In genomic region chr5:150137997-150138396, GRCh38 we compare ENCODE assay signal across 10 cellular contexts. TPM values are rescaled to one million over a fixed set of nuclear protein-coding genes. Genes with fewer than 3 reads are reported as not detected.
DNase-seq lines count a peak whose midpoint lies in the region; ATAC-seq and TF ChIP-seq lines count a peak whose summit lies in the region.
"Had no signal": no experiment of that assay in that cellular context is flagged by ENCODE, and none has a peak within 500 bp of the region (broad histone marks: within the 10 kb centered on the region; RNA-seq: fewer than 3 reads in every experiment).

No MANE protein-coding gene starts in this region.

- H3K4me1 Mint-ChIP-seq in activated CD8-positive, alpha-beta memory T cell treated with anti-CD3 and anti-CD28 coated beads, Interleukin-2, amount 10 ng/mL, durations not matched to agents 7 days and 5 days, result peaks cover 14% of the 10 kb centered on the region
- H3K4me1 Mint-ChIP-seq: naive B cell had no signal

- H3K4me3 Mint-ChIP-seq in activated CD8-positive, alpha-beta memory T cell treated with anti-CD3 and anti-CD28 coated beads, Interleukin-2, amount 10 ng/mL, durations not matched to agents 7 days and 5 days, result no peak overlapping the region
- H3K4me3 Mint-ChIP-seq: naive B cell had no signal

- ATAC-seq in activated CD8-positive, alpha-beta memory T cell treated with anti-CD3 and anti-CD28 coated beads, Interleukin-2, amount 10 ng/mL, durations not matched to agents 7 days and 5 days, result no peak

- H3F3A ChIP-seq in MM.1S (ENCODE audit: insufficient read depth, low read length), result no peaks in the 10 kb centered on the region

- H4K20me1 ChIP-seq in MM.1S (ENCODE audit: insufficient read depth, low read length), result no peaks in the 10 kb centered on the region

- no peaks in the 10 kb centered on the region for H3K9me3 Mint-ChIP-seq in activated CD8-positive, alpha-beta memory T cell treated with anti-CD3 and anti-CD28 coated beads, Interleukin-2, amount 10 ng/mL, durations not matched to agents 7 days and 5 days (ENCODE audit: low read depth)
- H3K9me3 Mint-ChIP-seq: naive B cell had no signal

- H3K27me3 ChIP-seq in iPS-18a (ENCODE audit: control insufficient read depth, insufficient read depth, low read length), result no peaks in the 10 kb centered on the region
- peaks cover 4% of the 10 kb centered on the region for H3K27me3 ChIP-seq in MM.1S (replicated peaks; ENCODE audit: insufficient read depth, low read length)

- H3K9me3 ChIP-seq in iPS-18a (ENCODE audit: control insufficient read depth, low read depth, low read length), result no peaks in the 10 kb centered on the region
- H3K9me3 ChIP-seq in MM.1S (replicated peaks; ENCODE audit: insufficient read depth, low read length), result no peaks in the 10 kb centered on the region

- H2AFZ ChIP-seq in MM.1S (ENCODE audit: low read length), result no peak overlapping the region

- H3K4me3 ChIP-seq in astrocyte of the spinal cord (ENCODE audit: low read depth, low read length) (no peak overlapping the region), iPS-18a (ENCODE audit: low read length) (peak overlapping the region; percentile 19), skeletal muscle cell (ENCODE audit: low read depth, low read length) (no peak overlapping the region), MM.1S (ENCODE audit: low read length) (no peak overlapping the region)

- CTCF ChIA-PET in activated CD8-positive, alpha-beta memory T cell treated with anti-CD3 and anti-CD28 coated beads, Interleukin-2, amount 10 ng/mL, durations not matched to agents 7 days and 5 days (lab: Charles Lee), result interaction anchor here (0.8 kb wide), 1 partner anchor 11 kb away, joined by 3 read pairs; no protein-coding TSS in a partner anchor

- no peak overlapping the region for H3K27ac ChIP-seq in iPS-18a (ENCODE audit: low read length)
- H3K27ac ChIP-seq in MM.1S (ENCODE audit: low read length), result no peak overlapping the region

- H3K4me1 ChIP-seq in iPS-18a (ENCODE audit: control insufficient read depth, low read depth, low read length) (peaks cover 29% of the 10 kb centered on the region), MM.1S (ENCODE audit: low read length) (no peaks in the 10 kb centered on the region)

- no peaks in the 10 kb centered on the region for H3K27me3 Mint-ChIP-seq in activated CD8-positive, alpha-beta memory T cell treated with anti-CD3 and anti-CD28 coated beads, Interleukin-2, amount 10 ng/mL, durations not matched to agents 7 days and 5 days
- H3K27me3 Mint-ChIP-seq: naive B cell had no signal

- no peaks in the 10 kb centered on the region for H3K79me2 ChIP-seq in MM.1S (ENCODE audit: low read length)

- H3K27ac Mint-ChIP-seq in activated CD8-positive, alpha-beta memory T cell treated with anti-CD3 and anti-CD28 coated beads, Interleukin-2, amount 10 ng/mL, durations not matched to agents 7 days and 5 days, result no peak overlapping the region
- H3K27ac Mint-ChIP-seq: naive B cell had no signal

- peaks cover 9% of the 10 kb centered on the region for H3K36me3 Mint-ChIP-seq in activated CD8-positive, alpha-beta memory T cell treated with anti-CD3 and anti-CD28 coated beads, Interleukin-2, amount 10 ng/mL, durations not matched to agents 7 days and 5 days
- H3K36me3 Mint-ChIP-seq: naive B cell had no signal

- TF ChIP-seq CTCF in astrocyte of the spinal cord (IDR thresholded peaks at IDR 0.05; ENCODE audit: low read depth, low read length) (no peak), MM.1S (IDR thresholded peaks at IDR 0.05; ENCODE audit: low read length) (no peak)

- no peak overlapping the region for H3K9ac ChIP-seq in iPS-18a (ENCODE audit: low read length)
- no peak overlapping the region for H3K9ac ChIP-seq in MM.1S (ENCODE audit: low read length)

- no peak overlapping the region for H3K4me2 ChIP-seq in MM.1S (ENCODE audit: low read depth, low read length)

- in situ Hi-C loops in astrocyte of the spinal cord (cut with HindIII; ENCODE audit: low sequenced_read_pairs), result no loop called here

- DNase-seq in Daoy (ENCODE audit: low read depth), result peak; percentile 56
- peak; percentile 43 for DNase-seq in astrocyte of the spinal cord (ENCODE audit: low read depth, low spot score)
- peak; percentile 48 for DNase-seq in skeletal muscle cell (ENCODE audit: low read depth)
- DNase-seq in iPS-NIHi11 (ENCODE audit: low spot score), result no peak
- DNase-seq in activated CD4-positive, alpha-beta T cell treated with anti-CD3 and anti-CD28 coated beads for 1 hour, result no peak
- DNase-seq in activated CD8-positive, alpha-beta memory T cell treated with anti-CD3 and anti-CD28 coated beads, Interleukin-2, amount 10 ng/mL, durations not matched to agents 7 days and 5 days, result no peak
- DNase-seq in MM.1S, result no peak
- DNase-seq: naive B cell, NCI-H1092 had no signal

- no peaks in the 10 kb centered on the region for H3K9me2 ChIP-seq in MM.1S (replicated peaks; ENCODE audit: insufficient read depth, low read length)

- H3K36me3 ChIP-seq in iPS-18a (ENCODE audit: control insufficient read depth, low read depth, low read length) (no peaks in the 10 kb centered on the region), MM.1S (replicated peaks; ENCODE audit: insufficient read depth, low read length) (no peaks in the 10 kb centered on the region)

RNA-seq across cellular contexts. Expression of gene PDGFRB, which starts 17.6 kb away (rescaled TPM):
- total RNA-seq in Daoy (2014; rRNA removed; shearing (Covaris generic)), result 8.6 and 9.4 TPM in 2 replicates
- total RNA-seq in activated CD8-positive, alpha-beta memory T cell treated with anti-CD3 and anti-CD28 coated beads, Interleukin-2, amount 10 ng/mL, durations not matched to agents 7 days and 5 days, result 10 to 100 TPM; 53.3 to 68.9 TPM

RNA-seq across cellular contexts. Expression of gene CDX1, which starts 28.6 kb away (rescaled TPM):
- 0.06 and 1.3 TPM in 2 replicates for total RNA-seq in Daoy (2014; rRNA removed; shearing (Covaris generic))
- total RNA-seq in activated CD8-positive, alpha-beta memory T cell treated with anti-CD3 and anti-CD28 coated beads, Interleukin-2, amount 10 ng/mL, durations not matched to agents 7 days and 5 days, result not detected

RNA-seq across cellular contexts. Expression of gene CSF1R, which starts 51.6 kb away (rescaled TPM):
- total RNA-seq in Daoy (2014; rRNA removed; shearing (Covaris generic)), result 0.11 TPM in 1 of 2 replicates, not detected in the other
- under 1 TPM in 1 of 2 experiments, not detected in 1; 0.26 TPM for total RNA-seq in activated CD8-positive, alpha-beta memory T cell treated with anti-CD3 and anti-CD28 coated beads, Interleukin-2, amount 10 ng/mL, durations not matched to agents 7 days and 5 days

RNA-seq across cellular contexts. Expression of gene SLC6A7, which starts 51.9 kb away (rescaled TPM):
- total RNA-seq in Daoy (2014; rRNA removed; shearing (Covaris generic)), result 0.06 TPM in 1 of 2 replicates, not detected in the other
- not detected for total RNA-seq in activated CD8-positive, alpha-beta memory T cell treated with anti-CD3 and anti-CD28 coated beads, Interleukin-2, amount 10 ng/mL, durations not matched to agents 7 days and 5 days

Comparison
In these comparisons a context has a peak if more than half of its experiments do, and no peak if none do; other contexts are left out.
1. DNase-seq: peak in Daoy (single experiment), astrocyte of the spinal cord (single experiment) and skeletal muscle cell (single experiment); none in iPS-NIHi11 (single experiment), activated CD4-positive, alpha-beta T cell treated with anti-CD3 and anti-CD28 coated beads for 1 hour (single experiment), activated CD8-positive, alpha-beta memory T cell treated with anti-CD3 and anti-CD28 coated beads, Interleukin-2, amount 10 ng/mL, durations not matched to agents 7 days and 5 days (single experiment) and MM.1S (single experiment).